In the genomic region with DNA sequence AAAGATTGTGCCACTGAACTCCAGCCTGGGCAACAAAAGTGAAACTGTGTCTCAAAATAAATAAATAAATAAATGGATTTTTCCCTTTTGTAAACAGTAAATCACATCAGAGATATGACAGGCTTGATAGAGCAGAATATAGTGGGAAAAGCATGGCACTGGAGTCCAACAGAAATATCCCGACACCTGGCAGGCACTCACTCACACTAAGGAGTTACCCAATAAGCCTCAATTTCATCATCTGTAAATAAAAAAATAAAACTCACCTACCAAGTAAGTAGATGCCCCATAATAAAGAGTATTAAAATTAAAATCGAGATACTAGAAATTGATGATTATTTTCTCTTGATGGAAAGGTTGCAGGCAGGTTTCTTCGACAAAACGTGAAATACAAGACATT, we compare ENCODE assay signal across 9 cellular contexts. TPM values are rescaled to one million over a fixed set of nuclear protein-coding genes. Genes with fewer than 3 reads are reported as not detected.
A peak's percentile ranks its signal among the peaks of the same experiment; 100 is the strongest.
DNase-seq lines count a peak whose midpoint lies in the region; ATAC-seq and TF ChIP-seq lines count a peak whose summit lies in the region.
"Had no signal": no experiment of that assay in that cellular context is flagged by ENCODE, and none has a peak within 500 bp of the region (broad histone marks: within the 10 kb centered on the region; RNA-seq: fewer than 3 reads in every experiment).

No MANE protein-coding gene starts in this region.

- WGBS in liver, result 57% methylated on average over 4 of the region's 4 CpGs

- peaks cover 19% of the 10 kb centered on the region for H3K4me1 Mint-ChIP-seq in activated T-helper 1 cell treated with anti-CD3 and anti-CD28 coated beads, Interleukin-12 subunit alpha, Interleukin-12 subunit beta, Interleukin-2, Interleukin-4 antibody, amounts not matched to agents 30 ng/mL and 10 ng/mL and 1 ng/mL, durations not matched to agents 14 hours and 24 hours and 36 hours (ENCODE audit: low read depth)
- H3K4me1 Mint-ChIP-seq in type B pancreatic cell (ENCODE audit: unreplicated experiment), result peaks cover 29% of the 10 kb centered on the region

- DNase-seq in cardiac muscle cell (ENCODE audit: low read depth in 1 of 2, low spot score in 1 of 2), result no peak
- no peak for DNase-seq in Right ventricle myocardium superior
- DNase-seq in activated T-helper 1 cell treated with anti-CD3 and anti-CD28 coated beads, Interleukin-12 subunit alpha, Interleukin-12 subunit beta, Interleukin-2, Interleukin-4 antibody, amounts not matched to agents 30 ng/mL and 10 ng/mL and 1 ng/mL, durations not matched to agents 14 hours and 24 hours and 36 hours (ENCODE audit: low spot score), result no peak
- no peak for DNase-seq in type B pancreatic cell (ENCODE audit: extremely low spot score, unreplicated experiment)

- H3K27me3 ChIP-seq in cardiac muscle cell (no peaks in the 10 kb centered on the region), liver (ENCODE audit: control insufficient read depth in 4 of 4, insufficient read depth in 4 of 4, low read length in 3 of 4) (no peaks in the 10 kb centered on the region)

- H3K27ac Mint-ChIP-seq in activated T-helper 1 cell treated with anti-CD3 and anti-CD28 coated beads, Interleukin-12 subunit alpha, Interleukin-12 subunit beta, Interleukin-2, Interleukin-4 antibody, amounts not matched to agents 30 ng/mL and 10 ng/mL and 1 ng/mL, durations not matched to agents 14 hours and 24 hours and 36 hours, result no peak overlapping the region
- no peak overlapping the region for H3K27ac Mint-ChIP-seq in type B pancreatic cell

- H3K9me3 ChIP-seq in cardiac muscle cell (ENCODE audit: low read depth) (no peaks in the 10 kb centered on the region), liver (ENCODE audit: control insufficient read depth in 4 of 4, low read length in 3 of 4) (no peaks in the 10 kb centered on the region)

- ATAC-seq in Right ventricle myocardium superior (ENCODE audit: poor library complexity), result no peak
- ATAC-seq in HG03460 (IDR thresholded peaks at IDR 0.05; ENCODE audit: unreplicated experiment), result no peak
- no peak for ATAC-seq in HG03139 (IDR thresholded peaks at IDR 0.05; ENCODE audit: unreplicated experiment)
- no peak for ATAC-seq in HG02938 (IDR thresholded peaks at IDR 0.05; ENCODE audit: unreplicated experiment)

- H3K27ac ChIP-seq in cardiac muscle cell (peak overlapping the region; percentile 99), liver (ENCODE audit: low read depth in 1 of 2, low read length in 2 of 2) (peak overlapping the region; percentile 90)

- H3K27me3 Mint-ChIP-seq in activated T-helper 1 cell treated with anti-CD3 and anti-CD28 coated beads, Interleukin-12 subunit alpha, Interleukin-12 subunit beta, Interleukin-2, Interleukin-4 antibody, amounts not matched to agents 30 ng/mL and 10 ng/mL and 1 ng/mL, durations not matched to agents 14 hours and 24 hours and 36 hours (ENCODE audit: insufficient read depth), result no peaks in the 10 kb centered on the region
- no peaks in the 10 kb centered on the region for H3K27me3 Mint-ChIP-seq in type B pancreatic cell

- no peaks in the 10 kb centered on the region for H3K36me3 ChIP-seq in cardiac muscle cell
- peaks cover 2 to 19% (median 5%) of the 10 kb centered on the region in 4 donors for H3K36me3 ChIP-seq in liver (ENCODE audit: control insufficient read depth in 4 of 4, insufficient read depth in 3 of 4, low read depth in 1 of 4, low read length in 3 of 4)

- peak overlapping the region; percentile 56 for H3K4me3 Mint-ChIP-seq in activated T-helper 1 cell treated with anti-CD3 and anti-CD28 coated beads, Interleukin-12 subunit alpha, Interleukin-12 subunit beta, Interleukin-2, Interleukin-4 antibody, amounts not matched to agents 30 ng/mL and 10 ng/mL and 1 ng/mL, durations not matched to agents 14 hours and 24 hours and 36 hours
- H3K4me3 Mint-ChIP-seq in type B pancreatic cell, result peak overlapping the region; percentile 69

- peaks cover 16% of the 10 kb centered on the region for H3K36me3 Mint-ChIP-seq in activated T-helper 1 cell treated with anti-CD3 and anti-CD28 coated beads, Interleukin-12 subunit alpha, Interleukin-12 subunit beta, Interleukin-2, Interleukin-4 antibody, amounts not matched to agents 30 ng/mL and 10 ng/mL and 1 ng/mL, durations not matched to agents 14 hours and 24 hours and 36 hours (ENCODE audit: low read depth)
- H3K36me3 Mint-ChIP-seq in type B pancreatic cell, result peaks cover 8% of the 10 kb centered on the region

- TF ChIP-seq CTCF in cardiac muscle cell (IDR thresholded peaks at IDR 0.05; ENCODE audit: low read depth, low read length), result no peak
- TF ChIP-seq CTCF in liver (IDR thresholded peaks at IDR 0.05; ENCODE audit: low read depth, low read length, missing input control), result no peak
- no peak for TF ChIP-seq CTCF in type B pancreatic cell (conservative IDR thresholded peaks at IDR 0.05)

- H3K9me3 Mint-ChIP-seq in activated T-helper 1 cell treated with anti-CD3 and anti-CD28 coated beads, Interleukin-12 subunit alpha, Interleukin-12 subunit beta, Interleukin-2, Interleukin-4 antibody, amounts not matched to agents 30 ng/mL and 10 ng/mL and 1 ng/mL, durations not matched to agents 14 hours and 24 hours and 36 hours, result no peaks in the 10 kb centered on the region
- H3K9me3 Mint-ChIP-seq in type B pancreatic cell, result no peaks in the 10 kb centered on the region
- H3K9me3 Mint-ChIP-seq: CD14-positive monocyte had no signal

- H3K9ac ChIP-seq in liver (ENCODE audit: low read depth in 1 of 2, low read length in 2 of 2), result peak overlapping the region in 1 of 2 donors; percentile 94

- peak overlapping the region; percentile 79 for H3K4me3 ChIP-seq in cardiac muscle cell
- peak overlapping the region in 2 of 3 donors; percentile 89 to 95 for H3K4me3 ChIP-seq in liver (ENCODE audit: low read depth in 1 of 3, low read length in 3 of 3)

- TF ChIP-seq RAD21 in liver (IDR thresholded peaks at IDR 0.05), result peak in 1 of 2 donors; percentile 17

- H3K4me1 ChIP-seq in cardiac muscle cell (ENCODE audit: low read depth), result peaks cover 18% of the 10 kb centered on the region
- peaks cover 0 to 19% (median 9%) of the 10 kb centered on the region in 4 donors for H3K4me1 ChIP-seq in liver (ENCODE audit: control insufficient read depth in 4 of 4, insufficient read depth in 4 of 4, low read length in 3 of 4)

- intact Hi-C loops in Right ventricle myocardium superior (cut with DNase I), result no loop called here
- intact Hi-C loops in activated T-helper 1 cell treated with anti-CD3 and anti-CD28 coated beads, Interleukin-12 subunit alpha, Interleukin-12 subunit beta, Interleukin-2, Interleukin-4 antibody, amounts not matched to agents 30 ng/mL and 10 ng/mL and 1 ng/mL, durations not matched to agents 14 hours and 24 hours and 36 hours (cut with micrococcal nuclease), result loop anchor here (5.0 to 10.0 kb wide), 2 partner anchors 1074 to 1229 kb away; partner anchors contain the start of genes BUB3 and WDR11

TF ChIP-seq in liver, 16 proteins besides CTCF, POLR2A, EP300 and RAD21:
- TF ChIP-seq HNF4A (conservative IDR thresholded peaks at IDR 0.05) (peak; percentile 13 to 43), SP1 (IDR thresholded peaks at IDR 0.05) (peak; percentile 20), REST (IDR thresholded peaks at IDR 0.05) (no peak), RXRA (IDR thresholded peaks at IDR 0.05) (peak in 1 of 2 donors; percentile 5)

RNA-seq across cellular contexts. Expression of gene ATE1, which starts 1.7 kb away (rescaled TPM):
- total RNA-seq in cardiac muscle cell, result 20.0 and 21.4 TPM in 2 replicates
- polyA plus RNA-seq in cardiac muscle cell, result 18.4 and 31.2 TPM in 2 replicates
- total RNA-seq in Right ventricle myocardium superior, result 34.6 TPM
- total RNA-seq in activated T-helper 1 cell treated with anti-CD3 and anti-CD28 coated beads, Interleukin-12 subunit alpha, Interleukin-12 subunit beta, Interleukin-2, Interleukin-4 antibody, amounts not matched to agents 30 ng/mL and 10 ng/mL and 1 ng/mL, durations not matched to agents 14 hours and 24 hours and 36 hours, result 37.5 and 40.2 TPM in 2 replicates
- 10 to 100 TPM; 14.7 to 34.9 TPM for total RNA-seq in liver
- 10 to 100 TPM in 1 of 2 donors, 1 to 10 TPM in 1; 7.9 to 12.2 TPM for polyA plus RNA-seq in liver
- 23.5 and 35.4 TPM in 2 replicates for total RNA-seq in type B pancreatic cell (ENCODE audit: low replicate concordance)

RNA-seq across cellular contexts. Expression of gene NSMCE4A, which starts 48.9 kb away (rescaled TPM):
- total RNA-seq in cardiac muscle cell, result 82.5 and 86.3 TPM in 2 replicates
- polyA plus RNA-seq in cardiac muscle cell, result 76.4 and 86.2 TPM in 2 replicates
- total RNA-seq in Right ventricle myocardium superior, result 23.7 TPM
- 77.2 and 79.1 TPM in 2 replicates for total RNA-seq in activated T-helper 1 cell treated with anti-CD3 and anti-CD28 coated beads, Interleukin-12 subunit alpha, Interleukin-12 subunit beta, Interleukin-2, Interleukin-4 antibody, amounts not matched to agents 30 ng/mL and 10 ng/mL and 1 ng/mL, durations not matched to agents 14 hours and 24 hours and 36 hours
- 10 to 100 TPM; 16.8 to 44.0 TPM for total RNA-seq in liver
- polyA plus RNA-seq in liver, result 10 to 100 TPM; 17.6 to 46.5 TPM
- total RNA-seq in type B pancreatic cell (ENCODE audit: low replicate concordance), result 45.1 and 52.9 TPM in 2 replicates
